ENCODE assay signal across 7 cellular contexts in genomic region chr11:65559951-65560537, GRCh38. TPM values are rescaled to one million over a fixed set of nuclear protein-coding genes. Genes with fewer than 3 reads are reported as not detected.
A peak's percentile ranks its signal among the peaks of the same experiment; 100 is the strongest.
DNase-seq lines count a peak whose midpoint lies in the region; ATAC-seq and TF ChIP-seq lines count a peak whose summit lies in the region.
"Had no signal": no experiment of that assay in that cellular context is flagged by ENCODE, and none has a peak within 500 bp of the region (broad histone marks: within the 10 kb centered on the region; RNA-seq: fewer than 3 reads in every experiment).

No MANE protein-coding gene starts in this region.

- BruUV-seq in A673 (replicated peaks; lab: Mats Ljungman, UMichigan) = no TSS peak

- no peaks in the 10 kb centered on the region for H3K27me3 ChIP-seq in A673 (replicated peaks; ENCODE audit: insufficient read depth, low read depth, low read length, poor library complexity)

- H3K27ac ChIP-seq in A673 (ENCODE audit: low read depth, low read length, poor library complexity, severe bottlenecking) = peak overlapping the region; percentile 87

- H3K36me3 Mint-ChIP-seq in stimulated activated memory B cell treated with anti-CD40 and anti-IgM and Interleukin-4, amounts not matched to agents 10 μg/mL and 1 μg/mL and 100 μg/mL, for 72 hours = no peaks in the 10 kb centered on the region

- POLR2A ChIA-PET in A673 (lab: Charles Lee; ENCODE audit: low non-redundant PET) = interaction anchor here (0.7 to 0.9 kb wide), 2 partner anchors 31 to 56 kb away, joined by 3 to 4 read pairs; no protein-coding TSS in a partner anchor

- no peaks in the 10 kb centered on the region for H3K9me3 ChIP-seq in A673 (ENCODE audit: low read depth, low read length, poor library complexity, severe bottlenecking)

- no peaks in the 10 kb centered on the region for H3K9me3 Mint-ChIP-seq in stimulated activated memory B cell treated with anti-CD40 and anti-IgM and Interleukin-4, amounts not matched to agents 10 μg/mL and 1 μg/mL and 100 μg/mL, for 72 hours

- H3K4me1 ChIP-seq in A673 (ENCODE audit: insufficient read depth, low read length, poor library complexity, severe bottlenecking) = peaks cover 41% of the 10 kb centered on the region

- TF ChIP-seq CTCF in A673 (conservative IDR thresholded peaks at IDR 0.05; ENCODE audit: low read depth, low read length) (no peak), epithelial cell of esophagus (IDR thresholded peaks at IDR 0.05; ENCODE audit: insufficient read depth, low read depth, low read length, missing control alignments) (no peak)

- intact Hi-C loops in A673 (cut with micrococcal nuclease; ENCODE audit: unreplicated experiment) = no loop called here

- H3K4me3 Mint-ChIP-seq in stimulated activated memory B cell treated with anti-CD40 and anti-IgM and Interleukin-4, amounts not matched to agents 10 μg/mL and 1 μg/mL and 100 μg/mL, for 72 hours = no peak overlapping the region

- DNase-seq in A673 (ENCODE audit: low spot score) (peak; percentile 73), NCI-H2227 treated with DMSO at 0.1 percent for 48 hours (lab: John Stamatoyannopoulos, UW) (peak; percentile 36), epithelial cell of esophagus (ENCODE audit: low read depth) (peak; percentile 69)
- no peak for DNase-seq in activated CD8-positive, alpha-beta memory T cell treated with anti-CD3 and anti-CD28 coated beads, Interleukin-2, amount 50 U/mL, for 4 hours

- H3K4me3 ChIP-seq in A673 (ENCODE audit: low read depth, low read length, poor library complexity, severe bottlenecking) = no peak overlapping the region
- H3K4me3 ChIP-seq in epithelial cell of esophagus (ENCODE audit: low read length) = no peak overlapping the region
- H3K4me3 ChIP-seq: GM12878 had no signal

- no peak for ATAC-seq in stimulated activated memory B cell treated with anti-CD40 and anti-IgM and Interleukin-4, amounts not matched to agents 10 μg/mL and 1 μg/mL and 100 μg/mL, for 72 hours
- no peak for ATAC-seq in HG03108 (IDR thresholded peaks at IDR 0.05; ENCODE audit: unreplicated experiment)
- ATAC-seq: GM12878 had no signal

- H3K36me3 ChIP-seq in A673 (ENCODE audit: insufficient read depth, low read length, poor library complexity, severe bottlenecking) = no peaks in the 10 kb centered on the region

- H3K27me3 Mint-ChIP-seq in stimulated activated memory B cell treated with anti-CD40 and anti-IgM and Interleukin-4, amounts not matched to agents 10 μg/mL and 1 μg/mL and 100 μg/mL, for 72 hours = no peaks in the 10 kb centered on the region

- peak overlapping the region; percentile 33 for H3K27ac Mint-ChIP-seq in stimulated activated memory B cell treated with anti-CD40 and anti-IgM and Interleukin-4, amounts not matched to agents 10 μg/mL and 1 μg/mL and 100 μg/mL, for 72 hours

- CTCF ChIA-PET in A673 (lab: Charles Lee) = interaction anchor here (0.8 kb wide), 1 partner anchor 10 kb away, joined by 3 read pairs; the partner anchor contains the start of gene ZNRD2

- peaks cover 54% of the 10 kb centered on the region for H3K4me1 Mint-ChIP-seq in stimulated activated memory B cell treated with anti-CD40 and anti-IgM and Interleukin-4, amounts not matched to agents 10 μg/mL and 1 μg/mL and 100 μg/mL, for 72 hours

RNA-seq across cellular contexts. Expression of gene LTBP3, which starts 1.9 kb away (rescaled TPM):
- 92.1 and 123 TPM in 2 replicates for total RNA-seq in A673 (2021)

RNA-seq across cellular contexts. Expression of gene ZNRD2, which starts 10.2 kb away (rescaled TPM):
- 95.4 and 98.9 TPM in 2 replicates for total RNA-seq in A673 (2021)

RNA-seq across cellular contexts. Expression of gene FAM89B, which starts 12.3 kb away (rescaled TPM):
- 79.8 and 88.3 TPM in 2 replicates for total RNA-seq in A673 (2021)

RNA-seq across cellular contexts. Expression of gene EHBP1L1, which starts 15.8 kb away (rescaled TPM):
- 29.5 and 40.9 TPM in 2 replicates for total RNA-seq in A673 (2021)

RNA-seq across cellular contexts. Expression of gene SCYL1, which starts 35.2 kb away (rescaled TPM):
- total RNA-seq in A673 (2021) = 90.6 and 95.7 TPM in 2 replicates
